ENCODE assay signal across 11 cellular contexts in genomic region chr18:49563130-49563540, GRCh38. TPM values are rescaled to one million over a fixed set of nuclear protein-coding genes. Genes with fewer than 3 reads are reported as not detected.
DNase-seq lines count a peak whose midpoint lies in the region; ATAC-seq and TF ChIP-seq lines count a peak whose summit lies in the region.
"Had no signal": no experiment of that assay in that cellular context is flagged by ENCODE, and none has a peak within 500 bp of the region (broad histone marks: within the 10 kb centered on the region; RNA-seq: fewer than 3 reads in every experiment).

No MANE protein-coding gene starts in this region.

- peaks cover 0 to 2% (median 0%) of the 10 kb centered on the region in 8 donors for H3K9me3 Mint-ChIP-seq in CD4-positive, alpha-beta memory T cell
- no peaks in the 10 kb centered on the region for H3K9me3 Mint-ChIP-seq in mesothelial cell of epicardium

- TF ChIP-seq CTCF in cardiac fibroblast (IDR thresholded peaks at IDR 0.05; ENCODE audit: low read depth, low read length) = no peak
- no peak for TF ChIP-seq CTCF in mesothelial cell of epicardium (IDR thresholded peaks at IDR 0.05; ENCODE audit: unreplicated experiment)
- no peak for TF ChIP-seq CTCF in adrenal gland (IDR thresholded peaks at IDR 0.05)

- no peak for ATAC-seq in HG02798 (IDR thresholded peaks at IDR 0.05; ENCODE audit: poor library complexity, unreplicated experiment)

- CTCF ChIA-PET in CD4-positive, alpha-beta memory T cell (lab: Charles Lee; ENCODE audit: partially characterized antibody) = interaction anchor here (0.7 to 1.0 kb wide), 2 partner anchors 293 to 296 kb away, joined by 3 to 5 read pairs; no protein-coding TSS in a partner anchor

- H3K27me3 Mint-ChIP-seq in CD4-positive, alpha-beta memory T cell = peaks cover 49 to 60% of the 10 kb centered on the region in 2 donors
- peaks cover 39% of the 10 kb centered on the region for H3K27me3 Mint-ChIP-seq in mesothelial cell of epicardium (ENCODE audit: low read depth)

- H3K36me3 Mint-ChIP-seq in CD4-positive, alpha-beta memory T cell = no peaks in the 10 kb centered on the region
- peaks cover 4% of the 10 kb centered on the region for H3K36me3 Mint-ChIP-seq in mesothelial cell of epicardium

- POLR2A ChIA-PET in CD4-positive, alpha-beta memory T cell (lab: Charles Lee; ENCODE audit: partially characterized antibody) = no interaction called here

- H3K27ac Mint-ChIP-seq in CD4-positive, alpha-beta memory T cell = no peak overlapping the region
- no peak overlapping the region for H3K27ac Mint-ChIP-seq in mesothelial cell of epicardium

- no peak for DNase-seq in CD4-positive, alpha-beta memory T cell
- DNase-seq in M059J (ENCODE audit: low read depth) (peak; percentile 89), cardiac fibroblast (ENCODE audit: low read depth in 2 of 2) (peak; percentile 19 to 43), mesothelial cell of epicardium (ENCODE audit: low spot score in 2 of 2, unreplicated experiment in 2 of 2) (no peak), NCI-H2171 (lab: John Stamatoyannopoulos, UW) (no peak), adrenal gland (no peak)
- DNase-seq in effector CD8-positive, alpha-beta T cell (lab: John Stamatoyannopoulos, UW) = no peak
- DNase-seq: DND-41, Kasumi-1 had no signal

- peaks cover 14 to 36% (median 22%) of the 10 kb centered on the region in 4 donors for H3K4me1 Mint-ChIP-seq in CD4-positive, alpha-beta memory T cell
- peaks cover 35% of the 10 kb centered on the region for H3K4me1 Mint-ChIP-seq in mesothelial cell of epicardium

- no peak overlapping the region for H3K27ac ChIP-seq in CD4-positive, alpha-beta memory T cell (ENCODE audit: low read depth, low read length)
- H3K27ac ChIP-seq in adrenal gland = no peak overlapping the region
- H3K27ac ChIP-seq: prostate gland had no signal

- H3K9me3 ChIP-seq in CD4-positive, alpha-beta memory T cell (ENCODE audit: control insufficient read depth in 1 of 2, low read length in 2 of 2) = no peaks in the 10 kb centered on the region
- H3K9me3 ChIP-seq in adrenal gland (replicated peaks in 1 of 3) = no peaks in the 10 kb centered on the region
- H3K9me3 ChIP-seq: prostate gland had no signal

- H3K4me1 ChIP-seq in CD4-positive, alpha-beta memory T cell (ENCODE audit: insufficient read depth, low read length) = peaks cover 23% of the 10 kb centered on the region
- peaks cover 0 to 19% of the 10 kb centered on the region in 2 donors for H3K4me1 ChIP-seq in adrenal gland (replicated peaks in 1 of 2)

- intact Hi-C loops in CD4-positive, alpha-beta memory T cell (cut with micrococcal nuclease) = no loop called here
- intact Hi-C loops in adrenal gland (cut with DNase I) = no loop called here

- H3K27me3 ChIP-seq in CD4-positive, alpha-beta memory T cell (ENCODE audit: insufficient read depth, low read length) = peaks cover 27% of the 10 kb centered on the region
- peaks cover 32% of the 10 kb centered on the region for H3K27me3 ChIP-seq in adrenal gland

- H3K36me3 ChIP-seq in CD4-positive, alpha-beta memory T cell (ENCODE audit: insufficient read depth, low read length) = no peaks in the 10 kb centered on the region
- no peaks in the 10 kb centered on the region for H3K36me3 ChIP-seq in adrenal gland (replicated peaks in 1 of 2)
- H3K36me3 ChIP-seq: prostate gland had no signal

- no peak overlapping the region for H3K4me3 ChIP-seq in CD4-positive, alpha-beta memory T cell (ENCODE audit: low read length in 2 of 2)
- H3K4me3 ChIP-seq in cardiac fibroblast (replicated peaks in 1 of 2; ENCODE audit: low read depth in 2 of 2, low read length in 2 of 2) = peak overlapping the region; percentile 60 to 76
- H3K4me3 ChIP-seq in adrenal gland = no peak overlapping the region

- H3K4me3 Mint-ChIP-seq in CD4-positive, alpha-beta memory T cell = peak overlapping the region; percentile 0 to 88 (median 75)
- H3K4me3 Mint-ChIP-seq in mesothelial cell of epicardium = peak overlapping the region; percentile 77

- TF ChIP-seq POLR2A in adrenal gland (IDR thresholded peaks at IDR 0.05) = no peak

RNA-seq across cellular contexts. Expression of gene LIPG, which starts 1.3 kb away (rescaled TPM):
- not detected for total RNA-seq in CD4-positive, alpha-beta memory T cell
- polyA plus RNA-seq in CD4-positive, alpha-beta memory T cell = not detected
- 37.9 and 66.5 TPM in 2 replicates for total RNA-seq in M059J (2014; rRNA removed; shearing (Covaris generic))
- total RNA-seq in mesothelial cell of epicardium (22.3 to 26.0 TPM (median 25.7 TPM) in 3 replicates), adrenal gland (1 to 10 TPM in 3 of 8 donors, under 1 TPM in 4, not detected in 1; 0.19 to 2.8 (median 0.75) TPM)
- polyA plus RNA-seq in adrenal gland = 1 to 10 TPM in 1 of 3 donors, under 1 TPM in 2; 0.16 to 1.2 (median 0.44) TPM

Comparison
In these comparisons a context has a peak if more than half of its experiments do, and no peak if none do; other contexts are left out.
1. DNase-seq: peak in M059J (single experiment) and cardiac fibroblast (2 of 2); none in CD4-positive, alpha-beta memory T cell (0 of 5), mesothelial cell of epicardium (0 of 2), effector CD8-positive, alpha-beta T cell (single experiment), NCI-H2171 (single experiment) and adrenal gland (0 of 7).
2. H3K4me3 ChIP-seq: peak in cardiac fibroblast (2 of 2); none in CD4-positive, alpha-beta memory T cell (0 of 2) and adrenal gland (0 of 4).